Comparison of ENCODE assay signal across 12 cellular contexts in the genomic region with DNA sequence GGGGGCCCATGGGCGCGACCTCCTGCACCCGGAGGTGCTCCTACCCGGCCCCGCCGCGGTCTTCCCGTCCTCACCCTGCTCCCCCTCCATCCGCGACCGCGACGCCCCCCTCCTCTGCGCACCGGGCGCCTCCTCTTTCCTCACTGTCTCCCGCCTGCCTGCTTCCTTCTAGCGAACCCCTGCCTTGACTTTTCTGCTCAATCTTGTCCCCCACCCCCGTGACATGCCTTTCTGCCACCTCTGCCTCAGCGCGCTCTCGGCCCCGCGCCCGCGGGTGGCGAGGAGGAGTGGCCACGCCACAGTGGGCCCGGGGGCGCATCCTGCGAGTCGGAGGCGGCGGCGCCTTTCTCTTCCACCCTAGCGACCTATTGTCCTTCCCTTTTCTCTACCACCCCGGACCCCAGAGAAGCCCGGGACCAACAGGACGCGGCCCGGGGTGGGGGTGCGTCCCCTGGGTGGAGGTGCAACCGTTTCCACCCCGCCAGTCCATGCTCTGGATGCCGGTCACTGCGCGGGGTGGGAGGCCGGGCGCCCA. TPM values are rescaled to one million over a fixed set of nuclear protein-coding genes. Genes with fewer than 3 reads are reported as not detected.
A peak's percentile ranks its signal among the peaks of the same experiment; 100 is the strongest.
DNase-seq lines count a peak whose midpoint lies in the region; ATAC-seq, FAIRE-seq and TF ChIP-seq lines count a peak whose summit lies in the region.
"Had no signal": no experiment of that assay in that cellular context is flagged by ENCODE, and none has a peak within 500 bp of the region (broad histone marks: within the 10 kb centered on the region; RNA-seq: fewer than 3 reads in every experiment).

No MANE protein-coding gene starts in this region.

- DNase-seq in A549 (ENCODE audit: low read depth in 1 of 2, low spot score in 1 of 2) (no peak), NCI-H1092 (lab: John Stamatoyannopoulos, UW) (peak; percentile 54), fibroblast of pulmonary artery (ENCODE audit: low read depth) (no peak), osteoblast (ENCODE audit: insufficient read length, low spot score, missing footprints) (peak; percentile 89), SK-N-DZ (ENCODE audit: low spot score) (no peak), globus pallidus (ENCODE audit: low spot score) (no peak), HuH-7.5 (ENCODE audit: low spot score) (no peak), frontal cortex (ENCODE audit: low spot score in 2 of 2) (no peak)
- DNase-seq: activated T-cell treated with anti-CD3 and anti-CD28 coated beads for 4 hours; CD4-positive, CD25-positive, alpha-beta regulatory T cell; stimulated activated naive CD4-positive, alpha-beta T cell treated with Interleukin-2 at 50 U/mL for 16 hours had no signal

- no peak overlapping the region for H2AFZ ChIP-seq in osteoblast (ENCODE audit: low read length)

- no peak for TF ChIP-seq EP300 in A549 (IDR thresholded peaks at IDR 0.05)

- H3K79me2 ChIP-seq in osteoblast (ENCODE audit: insufficient read depth, low read length) = no peaks in the 10 kb centered on the region

- no peak for FAIRE-seq in A549 (lab: Jason Lieb, UNC)
- FAIRE-seq in frontal cortex (lab: Jason Lieb, UNC) = no peak

- 1% methylated on average over 11 of the region's 49 CpGs for WGBS in A549 (ENCODE audit: missing lambda C conversion rate)

- H3K36me3 ChIP-seq in osteoblast (ENCODE audit: insufficient read depth, low read length) = no peaks in the 10 kb centered on the region

- peak in 1 of 2 experiments; percentile 12; a peak in 3 of 6 replicates for ATAC-seq in A549

- TF ChIP-seq RAD21 in A549 (conservative IDR thresholded peaks at IDR 0.05 in 1 of 2, IDR thresholded peaks at IDR 0.05 in 1 of 2) = no peak

- CTCF ChIA-PET in A549 (lab: Yijun Ruan, JAX) = no interaction called here

- H4K20me1 ChIP-seq in osteoblast (ENCODE audit: insufficient read depth, low read length) = no peaks in the 10 kb centered on the region

- H3K4me2 ChIP-seq in A549 (peak overlapping the region; percentile 85), osteoblast (ENCODE audit: insufficient read depth, low read length) (peak overlapping the region; percentile 64)

- H3K4me1 ChIP-seq in A549 (peaks cover 8% of the 10 kb centered on the region; the same call in 1 of the 3 replicates), osteoblast (ENCODE audit: insufficient read depth, low read length) (no peaks in the 10 kb centered on the region)

- H3K9me3 ChIP-seq in A549 = no peaks in the 10 kb centered on the region
- no peaks in the 10 kb centered on the region for H3K9me3 ChIP-seq in osteoblast (ENCODE audit: low read depth, low read length)

- peak overlapping the region; percentile 82 to 99 for H3K27ac ChIP-seq in A549
- no peak overlapping the region for H3K27ac ChIP-seq in osteoblast (ENCODE audit: low read depth, low read length)
- H3K27ac ChIP-seq: SK-N-MC had no signal

- TF ChIP-seq CTCF in A549 (IDR thresholded peaks at IDR 0.05) = no peak
- TF ChIP-seq CTCF in fibroblast of pulmonary artery (IDR thresholded peaks at IDR 0.05; ENCODE audit: low read length, missing control alignments) = no peak
- no peak for TF ChIP-seq CTCF in osteoblast (IDR thresholded peaks at IDR 0.05; ENCODE audit: extremely low read depth, low read depth, low read length)

- peaks cover 59% of the 10 kb centered on the region for H3K27me3 ChIP-seq in osteoblast (ENCODE audit: insufficient read depth, low read length)

- POLR2A ChIA-PET in A549 (lab: Yijun Ruan, JAX) = no interaction called here

- no peak for TF ChIP-seq POLR2A in A549 (IDR thresholded peaks at IDR 0.05; ENCODE audit: low read length)

- H3K4me3 ChIP-seq in A549 = peak overlapping the region; percentile 69
- peak overlapping the region; percentile 86 for H3K4me3 ChIP-seq in fibroblast of pulmonary artery (replicated peaks; ENCODE audit: low read depth, low read length)
- peak overlapping the region; percentile 62 for H3K4me3 ChIP-seq in osteoblast (ENCODE audit: insufficient read depth, low read length)
- H3K4me3 ChIP-seq: SK-N-MC had no signal

TF ChIP-seq in A549, 52 proteins besides CTCF, POLR2A, EP300 and RAD21:
- TF ChIP-seq TFCP2L1 (CRISPR knock-in tag; IDR thresholded peaks at IDR 0.05) (no peak), ESRRA (IDR thresholded peaks at IDR 0.05; ENCODE audit: borderline replicate concordance, low read length) (no peak), CHD2 (IDR thresholded peaks at IDR 0.05; ENCODE audit: low read length, partially characterized antibody) (no peak), BHLHE40 (IDR thresholded peaks at IDR 0.05; ENCODE audit: low read depth, low read length) (no peak), E2F6 (IDR thresholded peaks at IDR 0.05; ENCODE audit: borderline replicate concordance, low read depth) (no peak), HEYL (CRISPR knock-in tag; IDR thresholded peaks at IDR 0.05) (no peak), HOXB5 (CRISPR knock-in tag; IDR thresholded peaks at IDR 0.05) (no peak), MAX (IDR thresholded peaks at IDR 0.05) (no peak), FOSB (CRISPR knock-in tag; IDR thresholded peaks at IDR 0.05) (no peak), USF2 (IDR thresholded peaks at IDR 0.05) (no peak), EHMT2 (IDR thresholded peaks at IDR 0.05; ENCODE audit: low read depth) (no peak), ELK1 (IDR thresholded peaks at IDR 0.05; ENCODE audit: low read depth, low read length) (no peak), ZNF302 (CRISPR knock-in tag; IDR thresholded peaks at IDR 0.05) (no peak), HDAC2 (IDR thresholded peaks at IDR 0.05) (no peak), KDM5A (IDR thresholded peaks at IDR 0.05) (no peak)
- TF ChIP-seq, protein P1, sequence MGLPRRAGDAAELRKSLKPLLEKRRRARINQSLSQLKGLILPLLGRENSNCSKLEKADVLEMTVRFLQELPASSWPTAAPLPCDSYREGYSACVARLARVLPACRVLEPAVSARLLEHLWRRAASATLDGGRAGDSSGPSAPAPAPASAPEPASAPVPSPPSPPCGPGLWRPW (IDR thresholded peaks at IDR 0.05) = no peak
- TF ChIP-seq, protein P2, sequence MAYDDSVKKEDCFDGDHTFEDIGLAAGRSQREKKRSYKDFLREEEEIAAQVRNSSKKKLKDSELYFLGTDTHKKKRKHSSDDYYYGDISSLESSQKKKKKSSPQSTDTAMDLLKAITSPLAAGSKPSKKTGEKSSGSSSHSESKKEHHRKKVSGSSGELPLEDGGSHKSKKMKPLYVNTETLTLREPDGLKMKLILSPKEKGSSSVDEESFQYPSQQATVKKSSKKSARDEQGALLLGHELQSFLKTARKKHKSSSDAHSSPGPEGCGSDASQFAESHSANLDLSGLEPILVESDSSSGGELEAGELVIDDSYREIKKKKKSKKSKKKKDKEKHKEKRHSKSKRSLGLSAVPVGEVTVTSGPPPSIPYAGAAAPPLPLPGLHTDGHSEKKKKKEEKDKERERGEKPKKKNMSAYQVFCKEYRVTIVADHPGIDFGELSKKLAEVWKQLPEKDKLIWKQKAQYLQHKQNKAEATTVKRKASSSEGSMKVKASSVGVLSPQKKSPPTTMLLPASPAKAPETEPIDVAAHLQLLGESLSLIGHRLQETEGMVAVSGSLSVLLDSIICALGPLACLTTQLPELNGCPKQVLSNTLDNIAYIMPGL (CRISPR knock-in tag; IDR thresholded peaks at IDR 0.05; ENCODE audit: borderline replicate concordance) = no peak

RNA-seq across cellular contexts. Expression of gene PDE10A, which starts 2.1 kb away (rescaled TPM):
- 92.5 and 96.4 TPM in 2 replicates for polyA plus RNA-seq in A549 (2011; rRNA removed)
- 42.5 and 54.2 TPM in 2 replicates for polyA plus RNA-seq in A549 (2012; cell fraction: cytosol; rRNA removed)
- 64.8 and 115 TPM in 2 replicates for polyA plus RNA-seq in A549 (2012; cell fraction: nucleus; rRNA removed)
- 44.9 to 46.3 TPM (median 45.9 TPM) in 3 replicates for polyA plus RNA-seq in A549 (2017; fragmentation: RNase III; extraction: RNeasy Plus Mini Kit Qiagen cat#74134 plus additional on column Dnase treatment)
- 511 and 597 TPM in 2 replicates for polyA minus RNA-seq in A549 (2011; rRNA and poly(A)+ RNA removed)
- total RNA-seq in osteoblast = 3.3 and 3.5 TPM in 2 replicates
- polyA plus RNA-seq in SK-N-DZ (2014; cell fraction: cytosol; rRNA removed) = 8.2 and 10.4 TPM in 2 replicates
- 15.9 and 19.2 TPM in 2 replicates for polyA plus RNA-seq in SK-N-DZ (2014; cell fraction: nucleus; rRNA removed)
- total RNA-seq in frontal cortex = 126 TPM
- total RNA-seq: CD4-positive, CD25-positive, alpha-beta regulatory T cell had no signal
- polyA plus RNA-seq: CD4-positive, CD25-positive, alpha-beta regulatory T cell had no signal

Comparison
In these comparisons a context has a peak if more than half of its experiments do, and no peak if none do; other contexts are left out.
1. DNase-seq: peak in NCI-H1092 (single experiment) and osteoblast (single experiment); none in A549 (0 of 2), fibroblast of pulmonary artery (single experiment), SK-N-DZ (single experiment), globus pallidus (single experiment), HuH-7.5 (single experiment) and frontal cortex (0 of 2).
2. RNA of gene PDE10A, which starts 2.1 kb away (total RNA-seq): 126 TPM in frontal cortex (single experiment); 3.3 to 3.5 TPM in osteoblast; every median in the first group is over 10 times any median in the second.
3. Peak in every context shown above with its lines, with median percentiles within 50 percentile points of each other: H3K4me3 ChIP-seq.